Comparison of ENCODE assay signal across 1 cellular context in genomic region chr7:142519077-142519789, GRCh38.
TF ChIP-seq lines count a peak whose summit lies in the region.

No MANE protein-coding gene starts in this region.

TF ChIP-seq in HCT116, 20 proteins besides CTCF, POLR2A, EP300 and RAD21 (continued from another document):
- no peak for TF ChIP-seq REST (IDR thresholded peaks at IDR 0.05; ENCODE audit: low read depth)
- no peak for TF ChIP-seq YY1 (IDR thresholded peaks at IDR 0.05; ENCODE audit: extremely low read depth, insufficient replicate concordance, low read depth, low read length)
- no peak for TF ChIP-seq ZFX (IDR thresholded peaks at IDR 0.05)
- TF ChIP-seq TCF7L2 (IDR thresholded peaks at IDR 0.05; ENCODE audit: borderline replicate concordance, extremely low read depth, insufficient read depth, insufficient read length), result no peak
- no peak for TF ChIP-seq FOSL1 (IDR thresholded peaks at IDR 0.05; ENCODE audit: low read depth)
- no peak for TF ChIP-seq POLR2AphosphoS5 (IDR thresholded peaks at IDR 0.05; ENCODE audit: low read depth, low read length)
- no peak for TF ChIP-seq ELF1 (IDR thresholded peaks at IDR 0.05; ENCODE audit: borderline replicate concordance, low read depth)
- TF ChIP-seq EGR1 (IDR thresholded peaks at IDR 0.05; ENCODE audit: low read depth), result no peak
